18 cellular contexts compared by ENCODE assay signal in the genomic region with DNA sequence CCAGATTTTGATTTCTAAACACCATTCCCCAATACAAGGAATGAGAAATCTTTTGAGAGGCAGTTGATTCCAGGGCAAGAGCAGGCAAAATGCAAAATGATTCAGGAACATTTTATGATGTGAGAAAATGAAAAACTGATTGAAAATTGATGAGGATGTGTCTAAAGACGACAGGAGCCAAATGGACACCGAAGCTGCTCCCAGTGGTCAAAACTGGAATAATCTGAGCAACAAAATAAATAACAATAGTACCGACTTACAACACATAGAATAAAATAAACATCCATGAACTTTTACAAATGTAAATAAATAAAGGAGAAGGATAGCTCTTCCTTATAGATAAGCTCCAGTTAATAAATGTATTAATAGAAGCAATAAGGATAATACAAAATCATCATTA.
DNase-seq lines count a peak whose midpoint lies in the region; ATAC-seq, FAIRE-seq and TF ChIP-seq lines count a peak whose summit lies in the region.
"Had no signal": no experiment of that assay in that cellular context is flagged by ENCODE, and none has a peak within 500 bp of the region (broad histone marks: within the 10 kb centered on the region; RNA-seq: fewer than 3 reads in every experiment).

No MANE protein-coding gene starts in this region.

- H3K4me1 Mint-ChIP-seq in neural progenitor cell: no peaks in the 10 kb centered on the region
- H3K4me1 Mint-ChIP-seq in CD4-positive, alpha-beta T cell (ENCODE audit: low read depth): no peaks in the 10 kb centered on the region
- H3K4me1 Mint-ChIP-seq: CD14-positive monocyte; CD8-positive, alpha-beta memory T cell had no signal

- no peaks in the 10 kb centered on the region for H3K79me2 ChIP-seq in neural progenitor cell (ENCODE audit: low read depth)

- peaks cover 2% of the 10 kb centered on the region for H3K9me3 Mint-ChIP-seq in neural progenitor cell
- H3K9me3 Mint-ChIP-seq in CD4-positive, alpha-beta T cell: peaks cover 10% of the 10 kb centered on the region

- no peaks in the 10 kb centered on the region for H3F3A ChIP-seq in neural progenitor cell (ENCODE audit: low read depth)

- H3K4me2 ChIP-seq in A549: no peak overlapping the region
- H3K4me2 ChIP-seq in neural progenitor cell: no peak overlapping the region

- TF ChIP-seq POLR2A in A549 (IDR thresholded peaks at IDR 0.05; ENCODE audit: low read length): no peak

- H3K9me3 ChIP-seq in A549 (peaks cover 8% of the 10 kb centered on the region; the same call in 1 of the 3 replicates), neural progenitor cell (ENCODE audit: low read depth) (no peaks in the 10 kb centered on the region)
- H3K9me3 ChIP-seq in CD4-positive, alpha-beta T cell (ENCODE audit: control insufficient read depth, low read length): no peaks in the 10 kb centered on the region
- H3K9me3 ChIP-seq: BE2C, HAP-1 had no signal

- no peaks in the 10 kb centered on the region for H4K20me1 ChIP-seq in neural progenitor cell (ENCODE audit: low read depth)

- H3K36me3 ChIP-seq in neural progenitor cell: no peaks in the 10 kb centered on the region
- H3K36me3 ChIP-seq: BE2C, HAP-1 had no signal

- no peak overlapping the region for H3K9ac ChIP-seq in neural progenitor cell

- CTCF ChIA-PET in A549 (lab: Yijun Ruan, JAX): no interaction called here
- CTCF ChIA-PET in CD4-positive, alpha-beta T cell (lab: Charles Lee): no interaction called here

- H3K27me3 ChIP-seq in neural progenitor cell: no peaks in the 10 kb centered on the region
- H3K27me3 ChIP-seq in CD4-positive, alpha-beta T cell (ENCODE audit: control insufficient read depth, insufficient read depth, low read length): no peaks in the 10 kb centered on the region
- H3K27me3 ChIP-seq: BE2C had no signal

- WGBS in A549 (ENCODE audit: missing lambda C conversion rate): 6% methylated on average over 3 of the region's 3 CpGs

- H3K27ac ChIP-seq in A549: no peak overlapping the region
- H3K27ac ChIP-seq in neural progenitor cell: no peak overlapping the region
- H3K27ac ChIP-seq in CD4-positive, alpha-beta T cell (ENCODE audit: low read depth, low read length): no peak overlapping the region
- H3K27ac ChIP-seq: HL-60 had no signal

- no peak for TF ChIP-seq RAD21 in A549 (conservative IDR thresholded peaks at IDR 0.05 in 1 of 2, IDR thresholded peaks at IDR 0.05 in 1 of 2)

- H3K36me3 Mint-ChIP-seq in neural progenitor cell: no peaks in the 10 kb centered on the region
- H3K36me3 Mint-ChIP-seq in CD4-positive, alpha-beta T cell (ENCODE audit: low read depth): no peaks in the 10 kb centered on the region
- H3K36me3 Mint-ChIP-seq: CD14-positive monocyte; CD8-positive, alpha-beta memory T cell had no signal

- H2AFZ ChIP-seq in neural progenitor cell (replicated peaks): no peak overlapping the region

- H3K4me3 ChIP-seq in A549: no peak overlapping the region
- H3K4me3 ChIP-seq in LNCaP clone FGC (ENCODE audit: low read depth, low read length): no peak overlapping the region
- H3K4me3 ChIP-seq in choroid plexus epithelial cell (ENCODE audit: low read depth, low read length): no peak overlapping the region
- H3K4me3 ChIP-seq in neural progenitor cell: no peak overlapping the region
- H3K4me3 ChIP-seq: HAP-1 had no signal

- no peak for DNase-seq in A549 (ENCODE audit: low read depth in 1 of 2, low spot score in 1 of 2)
- DNase-seq in LNCaP clone FGC (ENCODE audit: low read depth): no peak
- no peak for DNase-seq in choroid plexus epithelial cell (ENCODE audit: low read depth)
- no peak for DNase-seq in neural progenitor cell (ENCODE audit: low spot score)
- no peak for DNase-seq in AG08395 (ENCODE audit: low spot score)
- no peak for DNase-seq in CD4-positive, alpha-beta T cell
- DNase-seq: BE2C; Caco-2; CD8-positive, alpha-beta memory T cell; DND-41; GDM1; GOT3 had no signal

- POLR2A ChIA-PET in A549 (lab: Yijun Ruan, JAX): no interaction called here
- POLR2A ChIA-PET in CD4-positive, alpha-beta T cell (lab: Charles Lee): no interaction called here

- no peak overlapping the region for H3K27ac Mint-ChIP-seq in neural progenitor cell
- no peak overlapping the region for H3K27ac Mint-ChIP-seq in CD4-positive, alpha-beta T cell
- H3K27ac Mint-ChIP-seq: CD14-positive monocyte; CD8-positive, alpha-beta memory T cell had no signal

- no peak for TF ChIP-seq CTCF in A549 (IDR thresholded peaks at IDR 0.05)
- peak; percentile 19; the same call in 1 of the 2 replicates for TF ChIP-seq CTCF in LNCaP clone FGC (IDR thresholded peaks at IDR 0.05; ENCODE audit: control insufficient read depth, extremely low read depth, insufficient read depth)
- TF ChIP-seq CTCF in choroid plexus epithelial cell (conservative IDR thresholded peaks at IDR 0.05; ENCODE audit: low read depth, low read length): peak; percentile 5
- TF ChIP-seq CTCF in neural progenitor cell (IDR thresholded peaks at IDR 0.05): peak; percentile 34
- no peak for TF ChIP-seq CTCF in CD4-positive, alpha-beta T cell (IDR thresholded peaks at IDR 0.05)

- no peak overlapping the region for H3K4me3 Mint-ChIP-seq in neural progenitor cell
- H3K4me3 Mint-ChIP-seq in CD4-positive, alpha-beta T cell: no peak overlapping the region
- H3K4me3 Mint-ChIP-seq: CD14-positive monocyte; CD8-positive, alpha-beta memory T cell had no signal

- ATAC-seq in A549 (no peak), HG03354 (IDR thresholded peaks at IDR 0.05; ENCODE audit: poor library complexity, severe bottlenecking, unreplicated experiment) (no peak)
- no peak for ATAC-seq in CD4-positive, alpha-beta T cell (ENCODE audit: poor library complexity)

- intact Hi-C loops in CD4-positive, alpha-beta T cell (cut with DNase I, micrococcal nuclease): no loop called here

- H3K4me1 ChIP-seq in A549: no peaks in the 10 kb centered on the region
- H3K4me1 ChIP-seq in neural progenitor cell: no peaks in the 10 kb centered on the region
- H3K4me1 ChIP-seq: BE2C, Caco-2, HAP-1 had no signal

- no peaks in the 10 kb centered on the region for H3K27me3 Mint-ChIP-seq in neural progenitor cell (ENCODE audit: insufficient read depth, low read depth)
- no peaks in the 10 kb centered on the region for H3K27me3 Mint-ChIP-seq in CD4-positive, alpha-beta T cell
- H3K27me3 Mint-ChIP-seq: CD8-positive, alpha-beta memory T cell had no signal

- no peak for TF ChIP-seq EP300 in A549 (IDR thresholded peaks at IDR 0.05)

- FAIRE-seq in A549 (lab: Jason Lieb, UNC): peak; percentile 63
- FAIRE-seq: GM12892, GM19239 had no signal

TF ChIP-seq in A549, 52 proteins besides CTCF, POLR2A, EP300 and RAD21:
- TF ChIP-seq NFE2L2 (conservative IDR thresholded peaks at IDR 0.05; ENCODE audit: low read length) (no peak), MAZ (IDR thresholded peaks at IDR 0.05; ENCODE audit: borderline replicate concordance, low read depth, low read length) (no peak), ZNF302 (CRISPR knock-in tag; IDR thresholded peaks at IDR 0.05) (no peak), CHD4 (IDR thresholded peaks at IDR 0.05; ENCODE audit: borderline replicate concordance) (no peak), NR3C1 (IDR thresholded peaks at IDR 0.05) (no peak), SMC3 (IDR thresholded peaks at IDR 0.05) (no peak), HDAC2 (IDR thresholded peaks at IDR 0.05) (no peak), CEBPB (IDR thresholded peaks at IDR 0.05) (no peak), JUN (IDR thresholded peaks at IDR 0.05) (no peak), HEYL (CRISPR knock-in tag; IDR thresholded peaks at IDR 0.05) (no peak), KDM5A (IDR thresholded peaks at IDR 0.05) (no peak), RFX5 (IDR thresholded peaks at IDR 0.05) (no peak), RARB (CRISPR knock-in tag; IDR thresholded peaks at IDR 0.05) (no peak), TFCP2L1 (CRISPR knock-in tag; IDR thresholded peaks at IDR 0.05) (no peak)
- TF ChIP-seq, protein P1, sequence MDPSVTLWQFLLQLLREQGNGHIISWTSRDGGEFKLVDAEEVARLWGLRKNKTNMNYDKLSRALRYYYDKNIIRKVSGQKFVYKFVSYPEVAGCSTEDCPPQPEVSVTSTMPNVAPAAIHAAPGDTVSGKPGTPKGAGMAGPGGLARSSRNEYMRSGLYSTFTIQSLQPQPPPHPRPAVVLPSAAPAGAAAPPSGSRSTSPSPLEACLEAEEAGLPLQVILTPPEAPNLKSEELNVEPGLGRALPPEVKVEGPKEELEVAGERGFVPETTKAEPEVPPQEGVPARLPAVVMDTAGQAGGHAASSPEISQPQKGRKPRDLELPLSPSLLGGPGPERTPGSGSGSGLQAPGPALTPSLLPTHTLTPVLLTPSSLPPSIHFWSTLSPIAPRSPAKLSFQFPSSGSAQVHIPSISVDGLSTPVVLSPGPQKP (IDR thresholded peaks at IDR 0.05; ENCODE audit: low read depth, low read length): no peak
- TF ChIP-seq, protein P2, sequence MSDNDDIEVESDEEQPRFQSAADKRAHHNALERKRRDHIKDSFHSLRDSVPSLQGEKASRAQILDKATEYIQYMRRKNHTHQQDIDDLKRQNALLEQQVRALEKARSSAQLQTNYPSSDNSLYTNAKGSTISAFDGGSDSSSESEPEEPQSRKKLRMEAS (IDR thresholded peaks at IDR 0.05): no peak
- TF ChIP-seq, protein P3, sequence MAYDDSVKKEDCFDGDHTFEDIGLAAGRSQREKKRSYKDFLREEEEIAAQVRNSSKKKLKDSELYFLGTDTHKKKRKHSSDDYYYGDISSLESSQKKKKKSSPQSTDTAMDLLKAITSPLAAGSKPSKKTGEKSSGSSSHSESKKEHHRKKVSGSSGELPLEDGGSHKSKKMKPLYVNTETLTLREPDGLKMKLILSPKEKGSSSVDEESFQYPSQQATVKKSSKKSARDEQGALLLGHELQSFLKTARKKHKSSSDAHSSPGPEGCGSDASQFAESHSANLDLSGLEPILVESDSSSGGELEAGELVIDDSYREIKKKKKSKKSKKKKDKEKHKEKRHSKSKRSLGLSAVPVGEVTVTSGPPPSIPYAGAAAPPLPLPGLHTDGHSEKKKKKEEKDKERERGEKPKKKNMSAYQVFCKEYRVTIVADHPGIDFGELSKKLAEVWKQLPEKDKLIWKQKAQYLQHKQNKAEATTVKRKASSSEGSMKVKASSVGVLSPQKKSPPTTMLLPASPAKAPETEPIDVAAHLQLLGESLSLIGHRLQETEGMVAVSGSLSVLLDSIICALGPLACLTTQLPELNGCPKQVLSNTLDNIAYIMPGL (CRISPR knock-in tag; IDR thresholded peaks at IDR 0.05; ENCODE audit: borderline replicate concordance): no peak
- TF ChIP-seq, protein P4, sequence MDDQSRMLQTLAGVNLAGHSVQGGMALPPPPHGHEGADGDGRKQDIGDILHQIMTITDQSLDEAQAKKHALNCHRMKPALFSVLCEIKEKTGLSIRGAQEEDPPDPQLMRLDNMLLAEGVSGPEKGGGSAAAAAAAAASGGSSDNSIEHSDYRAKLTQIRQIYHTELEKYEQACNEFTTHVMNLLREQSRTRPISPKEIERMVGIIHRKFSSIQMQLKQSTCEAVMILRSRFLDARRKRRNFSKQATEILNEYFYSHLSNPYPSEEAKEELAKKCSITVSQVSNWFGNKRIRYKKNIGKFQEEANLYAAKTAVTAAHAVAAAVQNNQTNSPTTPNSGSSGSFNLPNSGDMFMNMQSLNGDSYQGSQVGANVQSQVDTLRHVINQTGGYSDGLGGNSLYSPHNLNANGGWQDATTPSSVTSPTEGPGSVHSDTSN (IDR thresholded peaks at IDR 0.05): no peak

Comparison
In these comparisons a context has a peak if more than half of its experiments do, and no peak if none do; other contexts are left out.
1. CTCF ChIP-seq: peak in LNCaP clone FGC (single experiment), choroid plexus epithelial cell (single experiment) and neural progenitor cell (single experiment); none in A549 (single experiment) and CD4-positive, alpha-beta T cell (single experiment).